ENCODE assay signal across 9 cellular contexts in the genomic region with DNA sequence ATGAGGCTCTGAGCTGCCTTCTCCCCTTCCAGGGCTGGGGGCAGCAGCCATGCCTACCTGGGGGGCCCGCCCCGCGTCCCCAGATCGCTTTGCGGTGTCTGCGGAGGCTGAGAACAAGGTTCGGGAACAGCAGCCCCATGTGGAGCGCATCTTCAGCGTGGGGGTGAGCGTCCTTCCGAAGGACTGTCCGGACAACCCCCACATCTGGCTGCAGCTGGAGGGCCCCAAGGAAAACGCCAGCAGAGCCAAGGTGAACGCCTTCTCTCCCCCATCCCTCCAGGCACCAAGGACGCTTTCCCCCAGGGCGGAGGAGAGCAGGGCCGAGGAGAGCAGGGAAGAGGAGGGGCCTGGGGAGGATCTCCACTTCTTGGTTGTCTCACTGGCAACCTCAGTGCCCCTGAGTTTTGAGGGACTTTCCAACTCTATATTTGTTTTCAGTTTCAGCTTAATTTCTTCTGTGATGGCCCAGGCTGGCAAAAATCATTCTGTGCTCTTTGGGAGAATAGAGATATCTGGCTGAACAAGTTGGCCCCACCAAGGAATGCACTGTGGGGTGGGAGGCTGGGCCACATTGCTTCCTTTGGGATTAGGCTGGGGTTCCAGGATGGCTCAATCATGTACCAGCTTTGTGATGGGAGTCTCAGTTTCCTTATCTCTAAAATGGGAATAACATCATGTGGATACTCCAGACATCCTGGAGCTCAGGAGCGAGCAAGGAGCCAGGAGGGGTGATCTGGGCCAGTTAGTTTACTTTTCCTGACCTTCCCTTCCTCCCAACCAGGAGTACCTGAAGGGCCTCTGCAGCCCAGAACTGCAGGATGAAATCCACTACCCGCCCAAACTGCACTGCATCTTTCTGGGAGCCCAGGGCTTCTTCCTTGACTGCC. TPM values are rescaled to one million over a fixed set of nuclear protein-coding genes. Genes with fewer than 3 reads are reported as not detected.
DNase-seq lines count a peak whose midpoint lies in the region; ATAC-seq and TF ChIP-seq lines count a peak whose summit lies in the region.
"Had no signal": no experiment of that assay in that cellular context is flagged by ENCODE, and none has a peak within 500 bp of the region (broad histone marks: within the 10 kb centered on the region; RNA-seq: fewer than 3 reads in every experiment).

No MANE protein-coding gene starts in this region.

- H2AFZ ChIP-seq in neural progenitor cell (replicated peaks): no peak overlapping the region

- no peaks in the 10 kb centered on the region for H3K27me3 Mint-ChIP-seq in activated CD8-positive, alpha-beta T cell treated with anti-CD3 and anti-CD28 coated beads for 36 hours
- peaks cover 8% of the 10 kb centered on the region for H3K27me3 Mint-ChIP-seq in neural progenitor cell (ENCODE audit: insufficient read depth, low read depth)

- peak overlapping the region; percentile 97 for H3K27ac Mint-ChIP-seq in activated CD8-positive, alpha-beta T cell treated with anti-CD3 and anti-CD28 coated beads for 36 hours
- peak overlapping the region; percentile 66 for H3K27ac Mint-ChIP-seq in neural progenitor cell

- no peaks in the 10 kb centered on the region for H3K9me3 Mint-ChIP-seq in activated CD8-positive, alpha-beta T cell treated with anti-CD3 and anti-CD28 coated beads for 36 hours
- no peaks in the 10 kb centered on the region for H3K9me3 Mint-ChIP-seq in neural progenitor cell

- H3K27me3 ChIP-seq in esophagus (ENCODE audit: control insufficient read depth in 1 of 2, insufficient read depth in 2 of 2, low read length in 2 of 2) (no peaks in the 10 kb centered on the region), neural progenitor cell (peaks cover 28% of the 10 kb centered on the region)

- ATAC-seq in HG03565 (IDR thresholded peaks at IDR 0.05; ENCODE audit: unreplicated experiment): peak; percentile 21
- peak; percentile 57 for ATAC-seq in activated CD8-positive, alpha-beta T cell treated with anti-CD3 and anti-CD28 coated beads for 36 hours

- 8 to 9% methylated on average over 17 to 19 of the region's 19 CpGs for WGBS in esophagus, 2 donors
- WGBS in urinary bladder: 9% methylated on average over 19 of the region's 19 CpGs

- POLR2A ChIA-PET in activated CD8-positive, alpha-beta T cell treated with anti-CD3 and anti-CD28 coated beads for 36 hours (lab: Charles Lee): interaction anchor here (0.5 to 7.8 kb wide), 25 partner anchors 8 to 442 kb away, joined by 3 to 82 read pairs (median 4); partner anchors contain the start of genes ADCY4, CIDEB, DHRS4L2 and LTB4R

- peaks cover 32% of the 10 kb centered on the region for H3K4me1 Mint-ChIP-seq in activated CD8-positive, alpha-beta T cell treated with anti-CD3 and anti-CD28 coated beads for 36 hours (ENCODE audit: low read depth)
- H3K4me1 Mint-ChIP-seq in neural progenitor cell: peaks cover 17% of the 10 kb centered on the region

- TF ChIP-seq CTCF in activated CD8-positive, alpha-beta T cell treated with anti-CD3 and anti-CD28 coated beads for 36 hours (IDR thresholded peaks at IDR 0.05): no peak
- no peak for TF ChIP-seq CTCF in neural progenitor cell (IDR thresholded peaks at IDR 0.05)

- peaks cover 4 to 37% of the 10 kb centered on the region in 2 donors for H3K4me1 ChIP-seq in esophagus (ENCODE audit: control insufficient read depth in 2 of 2, insufficient read depth in 2 of 2, low read length in 1 of 2)
- no peaks in the 10 kb centered on the region for H3K4me1 ChIP-seq in neural progenitor cell
- H3K4me1 ChIP-seq in urinary bladder (ENCODE audit: insufficient read depth): no peaks in the 10 kb centered on the region

- H3K4me3 Mint-ChIP-seq in activated CD8-positive, alpha-beta T cell treated with anti-CD3 and anti-CD28 coated beads for 36 hours: peak overlapping the region; percentile 90
- peak overlapping the region; percentile 90 for H3K4me3 Mint-ChIP-seq in neural progenitor cell

- H3K9ac ChIP-seq in neural progenitor cell: peak overlapping the region; percentile 21

- peaks cover 27% of the 10 kb centered on the region for H3K36me3 Mint-ChIP-seq in activated CD8-positive, alpha-beta T cell treated with anti-CD3 and anti-CD28 coated beads for 36 hours (ENCODE audit: low read depth)
- H3K36me3 Mint-ChIP-seq in neural progenitor cell: peaks cover 3% of the 10 kb centered on the region

- peaks cover 4% of the 10 kb centered on the region for H3K79me2 ChIP-seq in neural progenitor cell (ENCODE audit: low read depth)

- H3K4me2 ChIP-seq in neural progenitor cell: peak overlapping the region; percentile 89

- DNase-seq in activated CD8-positive, alpha-beta T cell treated with anti-CD3 and anti-CD28 coated beads for 36 hours: peak; percentile 78
- DNase-seq in neural progenitor cell (ENCODE audit: low spot score) (peak; percentile 10), iPS-NIHi7 (ENCODE audit: extremely low spot score) (no peak), retina (no peak)

- H3K4me3 ChIP-seq in esophagus (ENCODE audit: low read depth in 1 of 2, low read length in 2 of 2): peak overlapping the region; percentile 78 to 85
- H3K4me3 ChIP-seq in neural progenitor cell: peak overlapping the region; percentile 68
- peak overlapping the region; percentile 80 for H3K4me3 ChIP-seq in urinary bladder (ENCODE audit: low read depth, low read length)

- intact Hi-C loops in activated CD8-positive, alpha-beta T cell treated with anti-CD3 and anti-CD28 coated beads for 36 hours (cut with micrococcal nuclease): loop anchor here (1.0 to 10.0 kb wide), 3 partner anchors 64 to 186 kb away; partner anchors contain the start of genes NFATC4 and TINF2

- peak; percentile 48 for TF ChIP-seq POLR2A in GM18526 (IDR thresholded peaks at IDR 0.05; ENCODE audit: extremely low read depth, insufficient read length)

- H4K20me1 ChIP-seq in neural progenitor cell (ENCODE audit: low read depth): peaks cover 22% of the 10 kb centered on the region

- CTCF ChIA-PET in activated CD8-positive, alpha-beta T cell treated with anti-CD3 and anti-CD28 coated beads for 36 hours (lab: Charles Lee): interaction anchor here (0.6 to 11.4 kb wide), 49 partner anchors 10 to 339 kb away, joined by 3 to 454 read pairs (median 6); partner anchors contain the start of genes ADCY4, CHMP4A, CIDEB and DHRS1

- H3K9me3 ChIP-seq in esophagus (ENCODE audit: control insufficient read depth in 2 of 2, insufficient read depth in 1 of 2, low read depth in 1 of 2, low read length in 1 of 2): no peaks in the 10 kb centered on the region
- no peaks in the 10 kb centered on the region for H3K9me3 ChIP-seq in neural progenitor cell (ENCODE audit: low read depth)

- H3K36me3 ChIP-seq in esophagus (ENCODE audit: control insufficient read depth in 2 of 2, insufficient read depth in 2 of 2, low read length in 1 of 2) (peaks cover 4 to 19% of the 10 kb centered on the region in 2 donors), neural progenitor cell (no peaks in the 10 kb centered on the region), urinary bladder (ENCODE audit: insufficient read depth) (no peaks in the 10 kb centered on the region)

- H3K27ac ChIP-seq in esophagus (ENCODE audit: low read depth in 2 of 2, low read length in 1 of 2) (peak overlapping the region; percentile 99), neural progenitor cell (no peak overlapping the region), urinary bladder (ENCODE audit: low read depth) (peak overlapping the region; percentile 100)

- H3F3A ChIP-seq in neural progenitor cell (ENCODE audit: low read depth): peaks cover 20% of the 10 kb centered on the region

RNA-seq across cellular contexts. Expression of gene KHNYN, which starts 1.2 kb away (rescaled TPM):
- 10 to 100 TPM; 47.5 to 51.7 TPM for total RNA-seq in activated CD8-positive, alpha-beta T cell treated with anti-CD3 and anti-CD28 coated beads for 36 hours
- polyA plus RNA-seq in esophagus: 10 to 100 TPM; 20.8 to 24.4 TPM
- 20.4 and 34.7 TPM in 2 replicates for total RNA-seq in neural progenitor cell (ENCODE audit: low replicate concordance)
- 51.4 TPM for total RNA-seq in urinary bladder
- polyA plus RNA-seq in urinary bladder: 37.5 TPM

RNA-seq across cellular contexts. Expression of gene CBLN3, which starts 1.5 kb away (rescaled TPM):
- total RNA-seq in activated CD8-positive, alpha-beta T cell treated with anti-CD3 and anti-CD28 coated beads for 36 hours: 1 to 10 TPM; 2.9 TPM
- under 1 TPM; 0.75 to 0.86 TPM for polyA plus RNA-seq in esophagus
- 0.25 TPM in 1 of 2 replicates, not detected in the other for total RNA-seq in neural progenitor cell (ENCODE audit: low replicate concordance)
- 1.8 TPM for total RNA-seq in urinary bladder
- polyA plus RNA-seq in urinary bladder: 5.9 TPM
- polyA plus RNA-seq: neural cell had no signal

RNA-seq across cellular contexts. Expression of gene SDR39U1, which starts 11.7 kb away (rescaled TPM):
- 10 to 100 TPM; 43.6 to 55.5 TPM for total RNA-seq in activated CD8-positive, alpha-beta T cell treated with anti-CD3 and anti-CD28 coated beads for 36 hours
- 10 to 100 TPM; 38.1 to 39.8 TPM for polyA plus RNA-seq in esophagus
- 19.0 and 37.8 TPM in 2 replicates for total RNA-seq in neural progenitor cell (ENCODE audit: low replicate concordance)
- total RNA-seq in urinary bladder: 12.3 TPM
- 70.9 TPM for polyA plus RNA-seq in urinary bladder

RNA-seq across cellular contexts. Expression of gene NYNRIN, which starts 32.1 kb away (rescaled TPM):
- total RNA-seq in activated CD8-positive, alpha-beta T cell treated with anti-CD3 and anti-CD28 coated beads for 36 hours: under 1 TPM; 0.05 to 0.27 TPM
- polyA plus RNA-seq in esophagus (1 to 10 TPM; 4.8 to 5.6 TPM), urinary bladder (13.5 TPM)
- total RNA-seq in neural progenitor cell (ENCODE audit: low replicate concordance) (15.5 and 34.3 TPM in 2 replicates), urinary bladder (35.4 TPM)

Comparison
In these comparisons a context has a peak if more than half of its experiments do, and no peak if none do; other contexts are left out.
1. DNase-seq: peak in activated CD8-positive, alpha-beta T cell treated with anti-CD3 and anti-CD28 coated beads for 36 hours (single experiment) and neural progenitor cell (single experiment); none in iPS-NIHi7 (single experiment) and retina (single experiment).
2. Peak in every context shown above with its lines, with median percentiles within 50 percentile points of each other: H3K4me3 ChIP-seq.